In genomic region chr2:236943841-236944513, GRCh38 we compare ENCODE assay signal across 23 cellular contexts.
DNase-seq lines count a peak whose midpoint lies in the region; ATAC-seq lines count a peak whose summit lies in the region.
"Had no signal": no experiment of that assay in that cellular context is flagged by ENCODE, and none has a peak within 500 bp of the region (broad histone marks: within the 10 kb centered on the region; RNA-seq: fewer than 3 reads in every experiment).

No MANE protein-coding gene starts in this region.

- no peak overlapping the region for H4K91ac ChIP-seq in neuronal stem cell (ENCODE audit: low read depth, low read length, poor library complexity)

- no peak overlapping the region for H3K9ac ChIP-seq in neuronal stem cell (ENCODE audit: low read depth, low read length, poor library complexity)

- no peak overlapping the region for H3K14ac ChIP-seq in neuronal stem cell (ENCODE audit: low read length)

- no peaks in the 10 kb centered on the region for H3K4me1 Mint-ChIP-seq in stimulated activated effector memory CD8-positive, alpha-beta T cell treated with anti-CD3 and anti-CD28 coated beads, Interleukin-12 subunit alpha, Interleukin-12 subunit beta, amount 100 ng/mL, for 72 hours

- H2AK5ac ChIP-seq in neuronal stem cell (ENCODE audit: low read depth, low read length), result peak overlapping the region; percentile 9

- no peak overlapping the region for H2BK12ac ChIP-seq in neuronal stem cell (ENCODE audit: low read length)

- no peak overlapping the region for H2BK5ac ChIP-seq in neuronal stem cell (ENCODE audit: low read length)

- no peak overlapping the region for H4K8ac ChIP-seq in neuronal stem cell (ENCODE audit: low read depth, low read length)

- no peak overlapping the region for H3K27ac Mint-ChIP-seq in stimulated activated effector memory CD8-positive, alpha-beta T cell treated with anti-CD3 and anti-CD28 coated beads, Interleukin-12 subunit alpha, Interleukin-12 subunit beta, amount 100 ng/mL, for 72 hours
- H3K27ac Mint-ChIP-seq: CD8-positive, alpha-beta T cell; GM23338 had no signal

- H3K79me1 ChIP-seq in neuronal stem cell (ENCODE audit: low read depth, low read length), result no peaks in the 10 kb centered on the region

- H3K18ac ChIP-seq in neuronal stem cell (ENCODE audit: low read length), result peak overlapping the region; percentile 68

- H3K27me3 ChIP-seq in neuronal stem cell (ENCODE audit: control insufficient read depth in 3 of 3, insufficient read depth in 3 of 3, low read depth in 1 of 3, low read length in 3 of 3), result no peaks in the 10 kb centered on the region
- H3K27me3 ChIP-seq: Peyer's patch, SJCRH30 had no signal

- no peak overlapping the region for H3K4me3 ChIP-seq in neuronal stem cell (ENCODE audit: low read length in 2 of 2)
- H3K4me3 ChIP-seq: GM23338, Peyer's patch, SJCRH30 had no signal

- H3K9me3 Mint-ChIP-seq in stimulated activated effector memory CD8-positive, alpha-beta T cell treated with anti-CD3 and anti-CD28 coated beads, Interleukin-12 subunit alpha, Interleukin-12 subunit beta, amount 100 ng/mL, for 72 hours, result no peaks in the 10 kb centered on the region
- H3K9me3 Mint-ChIP-seq: CD8-positive, alpha-beta T cell; GM23338 had no signal

- H3K27ac ChIP-seq in neuronal stem cell (replicated peaks; ENCODE audit: low read length), result no peak overlapping the region
- H3K27ac ChIP-seq: 22Rv1, Peyer's patch, SJCRH30 had no signal

- H3K4me2 ChIP-seq in neuronal stem cell (ENCODE audit: insufficient read depth, low read length, poor library complexity, severe bottlenecking), result no peak overlapping the region
- H3K4me2 ChIP-seq: GM23338 had no signal

- no peak overlapping the region for H3K4ac ChIP-seq in neuronal stem cell (ENCODE audit: low read length)

- ATAC-seq in HG02938 (IDR thresholded peaks at IDR 0.05; ENCODE audit: unreplicated experiment) (no peak), HG02840 (IDR thresholded peaks at IDR 0.05; ENCODE audit: low FRiP score, unreplicated experiment) (no peak)
- no peak for ATAC-seq in stimulated activated effector memory CD8-positive, alpha-beta T cell treated with anti-CD3 and anti-CD28 coated beads, Interleukin-12 subunit alpha, Interleukin-12 subunit beta, amount 100 ng/mL, for 72 hours
- ATAC-seq: CD8-positive, alpha-beta T cell; GM23338 had no signal

- no peak overlapping the region for H2BK15ac ChIP-seq in neuronal stem cell (ENCODE audit: low read length)

- no peak overlapping the region for H2AFZ ChIP-seq in neuronal stem cell (ENCODE audit: low read length)
- H2AFZ ChIP-seq: GM23338 had no signal

- no peaks in the 10 kb centered on the region for H3K4me1 ChIP-seq in neuronal stem cell (ENCODE audit: control insufficient read depth in 2 of 2, insufficient read depth in 1 of 2, low read depth in 1 of 2, low read length in 2 of 2)

- no CpG with 5 or more reads among the region's 3 CpGs for WGBS in neuronal stem cell (ENCODE audit: extremely low coverage in 2 of 2, insufficient read length in 2 of 2, insufficient replicate concordance in 1 of 2), 2 donors

- no peaks in the 10 kb centered on the region for H3K36me3 ChIP-seq in neuronal stem cell (replicated peaks in 1 of 2; ENCODE audit: control insufficient read depth in 2 of 2, insufficient read depth in 2 of 2, low read length in 2 of 2)
- H3K36me3 ChIP-seq: Peyer's patch, SJCRH30 had no signal

- H2BK120ac ChIP-seq in neuronal stem cell (ENCODE audit: low read depth, low read length), result no peak overlapping the region

- no peak overlapping the region for H3K4me3 Mint-ChIP-seq in stimulated activated effector memory CD8-positive, alpha-beta T cell treated with anti-CD3 and anti-CD28 coated beads, Interleukin-12 subunit alpha, Interleukin-12 subunit beta, amount 100 ng/mL, for 72 hours
- H3K4me3 Mint-ChIP-seq: CD8-positive, alpha-beta T cell; GM23338 had no signal

- H3K23ac ChIP-seq in neuronal stem cell (ENCODE audit: low read depth, low read length, poor library complexity), result no peak overlapping the region

- DNase-seq in NCI-H82 (lab: John Stamatoyannopoulos, UW) (peak; percentile 13), NCI-H82 treated with DMSO at 0.1 percent for 48 hours (lab: John Stamatoyannopoulos, UW; ENCODE audit: unreplicated experiment) (no peak), islet precursor cell (peak; percentile 30), neuronal stem cell (ENCODE audit: low spot score) (no peak), SIG-M5 (lab: John Stamatoyannopoulos, UW) (no peak)
- DNase-seq in stimulated activated effector memory CD8-positive, alpha-beta T cell treated with anti-CD3 and anti-CD28 coated beads, Interleukin-12 subunit alpha, Interleukin-12 subunit beta, amount 100 ng/mL, for 72 hours (ENCODE audit: low spot score in 2 of 2), result no peak
- DNase-seq: AML-193, C1 segment of cervical spinal cord, HCEC 1CT, Karpas-422, MV-4-11, NCI-H1694, NCI-H2081 treated with DMSO at 0.1 percent for 48 hours, NCI-H226, NCI-H510A treated with DMSO at 0.1 percent for 48 hours, NCI-H774, Peyer's patch had no signal

- no peaks in the 10 kb centered on the region for H3K9me3 ChIP-seq in neuronal stem cell (replicated peaks in 1 of 2; ENCODE audit: control insufficient read depth in 2 of 2, insufficient read depth in 1 of 2, low read depth in 1 of 2, low read length in 2 of 2)
- H3K9me3 ChIP-seq: Peyer's patch, SJCRH30 had no signal

- H3K36me3 Mint-ChIP-seq in stimulated activated effector memory CD8-positive, alpha-beta T cell treated with anti-CD3 and anti-CD28 coated beads, Interleukin-12 subunit alpha, Interleukin-12 subunit beta, amount 100 ng/mL, for 72 hours, result no peaks in the 10 kb centered on the region
- H3K36me3 Mint-ChIP-seq: CD8-positive, alpha-beta T cell had no signal

Comparison
In these comparisons a context has a peak if more than half of its experiments do, and no peak if none do; other contexts are left out.
1. DNase-seq: peak in NCI-H82 (single experiment) and islet precursor cell (single experiment); none in NCI-H82 treated with DMSO at 0.1 percent for 48 hours (single experiment), neuronal stem cell (single experiment), SIG-M5 (single experiment) and stimulated activated effector memory CD8-positive, alpha-beta T cell treated with anti-CD3 and anti-CD28 coated beads, Interleukin-12 subunit alpha, Interleukin-12 subunit beta, amount 100 ng/mL, for 72 hours (0 of 2).